2 cellular contexts compared by ENCODE assay signal in genomic region chr10:77683088-77683432, GRCh38. TPM values are rescaled to one million over a fixed set of nuclear protein-coding genes. Genes with fewer than 3 reads are reported as not detected.
"Had no signal": no experiment of that assay in that cellular context is flagged by ENCODE, and none has a peak within 500 bp of the region (broad histone marks: within the 10 kb centered on the region; RNA-seq: fewer than 3 reads in every experiment).

No MANE protein-coding gene starts in this region.

RNA-seq across cellular contexts. Expression of gene KCNMA1, which starts 45.5 kb away (rescaled TPM):
- total RNA-seq: activated CD8-positive, alpha-beta memory T cell treated with anti-CD3 and anti-CD28 coated beads for 36 hours; activated naive CD4-positive, alpha-beta T cell treated with anti-CD3 and anti-CD28 coated beads for 36 hours had no signal
